In the genomic region with DNA sequence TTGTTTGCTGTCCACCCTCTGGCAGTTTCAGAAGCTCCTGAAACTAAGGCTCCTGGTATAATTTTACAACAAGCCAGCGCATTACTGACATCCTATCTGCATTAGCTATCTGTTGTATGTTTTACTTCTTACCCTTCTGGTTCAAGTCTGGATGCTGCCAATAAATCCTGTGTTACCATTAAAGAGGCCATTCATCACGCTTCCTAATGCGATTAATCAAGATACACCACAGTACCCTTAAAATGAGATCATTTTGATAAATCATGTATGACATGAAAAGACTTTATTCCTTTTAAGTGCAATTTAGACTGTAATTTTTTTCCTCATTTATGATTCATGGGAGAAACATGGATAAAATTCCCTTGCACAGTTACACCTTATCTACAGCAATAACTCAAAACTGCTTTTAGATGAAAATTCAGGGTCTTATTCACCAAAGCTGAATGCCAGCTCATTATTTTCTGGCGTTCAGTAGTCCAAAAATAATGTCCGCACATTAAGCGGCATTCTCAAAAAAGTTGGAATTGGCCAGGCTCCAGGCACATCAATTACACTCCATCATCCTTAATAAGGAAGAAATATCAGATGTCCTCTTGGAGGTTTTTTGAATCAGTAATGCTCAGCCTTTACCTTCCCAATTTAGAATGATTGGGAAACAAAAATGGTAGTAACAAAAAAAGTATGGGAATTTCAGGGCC, we compare ENCODE assay signal across 1 cellular context.
TF ChIP-seq lines count a peak whose summit lies in the region.

No MANE protein-coding gene starts in this region.

TF ChIP-seq in endothelial cell of umbilical vein, 7 proteins besides CTCF, POLR2A, EP300 and RAD21:
- TF ChIP-seq MAX (IDR thresholded peaks at IDR 0.05; ENCODE audit: insufficient read depth, insufficient read length), result no peak
- TF ChIP-seq GATA2 (IDR thresholded peaks at IDR 0.05; ENCODE audit: insufficient read depth, insufficient read length, low read depth, low read length), result peak; percentile 31
TF ChIP-seq in endothelial cell of umbilical vein: peak in this region for 1.
